ENCODE assay signal across 8 cellular contexts in the genomic region with DNA sequence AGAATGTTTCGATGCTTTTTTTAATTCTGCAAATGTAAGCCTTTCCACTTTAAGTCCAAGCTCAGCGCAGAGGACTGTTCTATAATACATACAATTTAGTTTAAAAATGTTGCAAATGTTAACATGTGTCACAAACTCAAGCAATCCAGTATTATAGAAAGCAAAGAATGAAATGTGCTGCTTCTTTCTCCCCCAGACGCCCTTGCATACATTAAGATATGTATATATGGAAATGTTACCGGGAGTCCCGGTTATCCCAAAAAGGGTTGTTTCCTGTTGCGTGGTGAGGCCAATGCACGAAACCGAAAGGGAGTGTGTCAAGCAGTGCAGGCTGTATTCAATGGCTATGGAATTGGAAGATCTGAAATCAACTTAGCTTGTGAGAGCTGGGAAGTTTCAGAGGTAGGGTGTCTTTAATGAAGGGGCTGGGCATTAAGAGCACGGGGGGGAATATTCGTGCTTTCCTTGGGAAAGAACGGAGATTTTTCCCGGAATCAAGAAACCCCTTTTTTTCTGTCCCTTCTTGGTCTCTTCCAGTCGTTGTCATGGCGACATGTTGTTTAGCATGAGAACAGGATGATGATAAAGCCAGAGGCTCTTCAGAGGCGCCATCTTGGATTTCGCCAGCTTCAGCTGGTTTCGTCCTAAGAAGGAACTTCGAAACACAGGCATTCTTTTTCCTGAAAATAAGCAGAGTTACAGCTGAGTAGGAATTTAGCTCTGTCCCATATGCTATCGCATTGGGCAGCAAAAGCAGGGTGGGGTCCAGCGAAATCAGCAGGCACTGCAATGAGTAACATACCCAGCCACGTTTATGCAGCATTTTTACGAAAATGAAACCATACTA. TPM values are rescaled to one million over a fixed set of nuclear protein-coding genes. Genes with fewer than 3 reads are reported as not detected.
DNase-seq lines count a peak whose midpoint lies in the region; ATAC-seq and TF ChIP-seq lines count a peak whose summit lies in the region.

No MANE protein-coding gene starts in this region.

- intact Hi-C loops in ascending aorta (cut with DNase I) (loop anchor here (1.0 to 10.0 kb wide), 6 partner anchors 37 to 1145 kb away; partner anchors contain the start of genes ECI2, PSMG4 and WRNIP1), right cardiac atrium (cut with DNase I) (loop anchor here in 3 of 4 donors (5.0 to 10.0 kb wide), 5 partner anchors 37 to 145 kb away; partner anchors contain the start of gene SERPINB1 (in 1 of the 3))

- H3K4me3 ChIP-seq in ascending aorta (peak overlapping the region; percentile 78 to 86), right cardiac atrium (ENCODE audit: low read length) (peak overlapping the region; percentile 85)

- H3K36me3 ChIP-seq in ascending aorta = no peaks in the 10 kb centered on the region

- H3K27ac ChIP-seq in ascending aorta (peak overlapping the region; percentile 95 to 98), right cardiac atrium (ENCODE audit: low read length) (peak overlapping the region; percentile 100)

- under 1% methylated on average over 22 of the region's 22 CpGs for WGBS in right cardiac atrium

- no peaks in the 10 kb centered on the region for H3K27me3 ChIP-seq in ascending aorta
- H3K27me3 ChIP-seq in right cardiac atrium (ENCODE audit: control insufficient read depth, insufficient read depth) = no peaks in the 10 kb centered on the region

- no peak for TF ChIP-seq CTCF in ascending aorta (IDR thresholded peaks at IDR 0.05)

- H3K9me3 ChIP-seq in ascending aorta = no peaks in the 10 kb centered on the region
- no peaks in the 10 kb centered on the region for H3K9me3 ChIP-seq in right cardiac atrium (ENCODE audit: control insufficient read depth, low read length)

- DNase-seq in NCI-H187 treated with DMSO at 0.1 percent for 48 hours (lab: John Stamatoyannopoulos, UW) = peak; percentile 93
- DNase-seq in T-helper 2 cell = peak in 4 of 5 experiments; percentile 48 to 97 (median 80)
- peak; percentile 63 to 95 for DNase-seq in ascending aorta (ENCODE audit: low spot score in 2 of 2)
- peak; percentile 79 to 86 (median 85) for DNase-seq in right cardiac atrium
- DNase-seq in pulmonary artery endothelial cell (ENCODE audit: low read depth, low spot score) = peak; percentile 92
- DNase-seq in GM19240 (ENCODE audit: insufficient read length, low spot score) = no peak

- ATAC-seq in GM18499 (IDR thresholded peaks at IDR 0.05; ENCODE audit: insufficient read depth, unreplicated experiment) (peak; percentile 44), HG02938 (IDR thresholded peaks at IDR 0.05; ENCODE audit: unreplicated experiment) (peak; percentile 64), right cardiac atrium (peak; percentile 76)

- H3K4me1 ChIP-seq in ascending aorta (peaks cover 6 to 8% of the 10 kb centered on the region in 2 donors), right cardiac atrium (ENCODE audit: control insufficient read depth, insufficient read depth, low read length) (peaks cover 2% of the 10 kb centered on the region)

RNA-seq across cellular contexts. Expression of gene NQO2, which starts 10.1 kb away (rescaled TPM):
- total RNA-seq in ascending aorta = 7.7 TPM
- 10 to 100 TPM; 38.1 to 60.6 (median 46.8) TPM for total RNA-seq in right cardiac atrium
- 71.0 TPM for polyA plus RNA-seq in right cardiac atrium
- total RNA-seq in pulmonary artery endothelial cell = 12.0 and 26.6 TPM in 2 replicates

RNA-seq across cellular contexts. Expression of gene SERPINB6, which starts 18.2 kb away (rescaled TPM):
- total RNA-seq in ascending aorta (222 TPM), right cardiac atrium (100 to 1,000 TPM; 181 to 265 (median 207) TPM), pulmonary artery endothelial cell (112 and 122 TPM in 2 replicates)
- 172 TPM for polyA plus RNA-seq in right cardiac atrium
